Comparison of ENCODE assay signal across 8 cellular contexts in genomic region chr13:40969169-40969901, GRCh38. TPM values are rescaled to one million over a fixed set of nuclear protein-coding genes. Genes with fewer than 3 reads are reported as not detected.
DNase-seq lines count a peak whose midpoint lies in the region; ATAC-seq and TF ChIP-seq lines count a peak whose summit lies in the region.

No MANE protein-coding gene starts in this region.

- 94% methylated on average over 4 of the region's 4 CpGs for WGBS in smooth muscle cell (ENCODE audit: low lambda C conversion rate)

- H3K27ac ChIP-seq in smooth muscle cell (ENCODE audit: low read depth), result no peak overlapping the region

- H3K9ac ChIP-seq in smooth muscle cell (ENCODE audit: low read depth), result no peak overlapping the region

- no peaks in the 10 kb centered on the region for H3K36me3 ChIP-seq in smooth muscle cell (ENCODE audit: low read depth)

- H3K27ac Mint-ChIP-seq in activated naive CD4-positive, alpha-beta T cell treated with anti-CD3 and anti-CD28 coated beads for 36 hours, result peak overlapping the region; percentile 77
- H3K27ac Mint-ChIP-seq in osteocyte (ENCODE audit: unreplicated experiment), result no peak overlapping the region

- H3K27me3 Mint-ChIP-seq in activated naive CD4-positive, alpha-beta T cell treated with anti-CD3 and anti-CD28 coated beads for 36 hours (ENCODE audit: low read depth), result no peaks in the 10 kb centered on the region
- H3K27me3 Mint-ChIP-seq in osteocyte (ENCODE audit: unreplicated experiment), result no peaks in the 10 kb centered on the region

- peak; percentile 66 for ATAC-seq in HG02970 (IDR thresholded peaks at IDR 0.05; ENCODE audit: low FRiP score, unreplicated experiment)
- peak; percentile 66 for ATAC-seq in stimulated activated naive CD8-positive, alpha-beta T cell treated with anti-CD3 and anti-CD28 coated beads, Interleukin-15, Interleukin-2, amounts not matched to agents 100 U/mL and 50 U/mL, for 24 hours

- peak; percentile 68 for DNase-seq in activated naive CD4-positive, alpha-beta T cell treated with anti-CD3 and anti-CD28 coated beads for 36 hours
- no peak for DNase-seq in activated naive CD4-positive, alpha-beta T cell treated with anti-CD3 and anti-CD28 coated beads, Interleukin-2, amount 50 U/mL, for 16 hours
- DNase-seq in SIG-M5 treated with dmso at 0.1 percent for 504 hours (lab: John Stamatoyannopoulos, UW; ENCODE audit: unreplicated experiment), result peak; percentile 79
- peak; percentile 27 for DNase-seq in stimulated activated naive CD8-positive, alpha-beta T cell treated with anti-CD3 and anti-CD28 coated beads, Interleukin-15, Interleukin-2, amounts not matched to agents 100 U/mL and 50 U/mL, for 24 hours
- DNase-seq in DMS114 treated with DMSO at 0.1 percent for 48 hours (lab: John Stamatoyannopoulos, UW; ENCODE audit: unreplicated experiment), result no peak
- no peak for DNase-seq in osteocyte (ENCODE audit: extremely low spot score, unreplicated experiment)
- no peak for DNase-seq in smooth muscle cell (lab: John Stamatoyannopoulos, UW; ENCODE audit: unreplicated experiment)

- H4K20me1 ChIP-seq in smooth muscle cell (ENCODE audit: low read depth), result peaks cover 97% of the 10 kb centered on the region

- intact Hi-C loops in activated naive CD4-positive, alpha-beta T cell treated with anti-CD3 and anti-CD28 coated beads for 36 hours (cut with micrococcal nuclease), result no loop called here

- no peaks in the 10 kb centered on the region for H3K27me3 ChIP-seq in smooth muscle cell (ENCODE audit: low read depth)

- no peak overlapping the region for H3K4me3 ChIP-seq in smooth muscle cell

- no peaks in the 10 kb centered on the region for H3K9me3 ChIP-seq in smooth muscle cell (replicated peaks; ENCODE audit: low read depth)

- H3K4me1 Mint-ChIP-seq in activated naive CD4-positive, alpha-beta T cell treated with anti-CD3 and anti-CD28 coated beads for 36 hours (ENCODE audit: low read depth), result peaks cover 90% of the 10 kb centered on the region
- H3K4me1 Mint-ChIP-seq in osteocyte (ENCODE audit: unreplicated experiment), result peaks cover 18% of the 10 kb centered on the region

- CTCF ChIA-PET in activated naive CD4-positive, alpha-beta T cell treated with anti-CD3 and anti-CD28 coated beads for 36 hours (lab: Charles Lee), result interaction anchor here (0.7 to 1.2 kb wide), 7 partner anchors 8 to 1176 kb away, joined by 3 to 8 read pairs (median 4); no protein-coding TSS in a partner anchor

- no peaks in the 10 kb centered on the region for H3F3A ChIP-seq in smooth muscle cell (ENCODE audit: low read depth)

- no peaks in the 10 kb centered on the region for H3K9me3 Mint-ChIP-seq in activated naive CD4-positive, alpha-beta T cell treated with anti-CD3 and anti-CD28 coated beads for 36 hours
- no peaks in the 10 kb centered on the region for H3K9me3 Mint-ChIP-seq in osteocyte (ENCODE audit: unreplicated experiment)

- H3K4me1 ChIP-seq in smooth muscle cell (ENCODE audit: low read depth), result peaks cover 2% of the 10 kb centered on the region

- H3K4me3 Mint-ChIP-seq in activated naive CD4-positive, alpha-beta T cell treated with anti-CD3 and anti-CD28 coated beads for 36 hours, result peak overlapping the region; percentile 26
- H3K4me3 Mint-ChIP-seq in osteocyte (ENCODE audit: unreplicated experiment), result no peak overlapping the region

- TF ChIP-seq CTCF in osteocyte (IDR thresholded peaks at IDR 0.05) (no peak), smooth muscle cell (IDR thresholded peaks at IDR 0.05; ENCODE audit: borderline replicate concordance, insufficient read depth, poor library complexity, severe bottlenecking) (no peak)

- H3K36me3 Mint-ChIP-seq in activated naive CD4-positive, alpha-beta T cell treated with anti-CD3 and anti-CD28 coated beads for 36 hours (ENCODE audit: low read depth), result no peaks in the 10 kb centered on the region
- no peaks in the 10 kb centered on the region for H3K36me3 Mint-ChIP-seq in osteocyte (ENCODE audit: unreplicated experiment)

- no peak overlapping the region for H3K4me2 ChIP-seq in smooth muscle cell

- peaks cover 98% of the 10 kb centered on the region for H3K79me2 ChIP-seq in smooth muscle cell (ENCODE audit: low read depth)

- no peak overlapping the region for H2AFZ ChIP-seq in smooth muscle cell (ENCODE audit: low read depth)

RNA-seq across cellular contexts. Expression of gene ELF1, which starts 49.8 kb away (rescaled TPM):
- 10 to 100 TPM; 61.7 to 62.3 TPM for total RNA-seq in activated naive CD4-positive, alpha-beta T cell treated with anti-CD3 and anti-CD28 coated beads for 36 hours
- total RNA-seq in osteocyte (52.6 and 56.8 TPM in 2 replicates), smooth muscle cell (31.8 and 53.1 TPM in 2 replicates)
- polyA plus RNA-seq in smooth muscle cell, result 21.2 and 28.7 TPM in 2 replicates

Comparison
In these comparisons a context has a peak if more than half of its experiments do, and no peak if none do; other contexts are left out.
1. DNase-seq: peak in activated naive CD4-positive, alpha-beta T cell treated with anti-CD3 and anti-CD28 coated beads for 36 hours (single experiment), SIG-M5 treated with dmso at 0.1 percent for 504 hours (single experiment) and stimulated activated naive CD8-positive, alpha-beta T cell treated with anti-CD3 and anti-CD28 coated beads, Interleukin-15, Interleukin-2, amounts not matched to agents 100 U/mL and 50 U/mL, for 24 hours (single experiment); none in activated naive CD4-positive, alpha-beta T cell treated with anti-CD3 and anti-CD28 coated beads, Interleukin-2, amount 50 U/mL, for 16 hours (single experiment), DMS114 treated with DMSO at 0.1 percent for 48 hours (single experiment), osteocyte (single experiment) and smooth muscle cell (single experiment).